ENCODE assay signal across 23 cellular contexts in genomic region chr4:95593992-95594391, GRCh38. TPM values are rescaled to one million over a fixed set of nuclear protein-coding genes. Genes with fewer than 3 reads are reported as not detected.
"Had no signal": no experiment of that assay in that cellular context is flagged by ENCODE, and none has a peak within 500 bp of the region (broad histone marks: within the 10 kb centered on the region; RNA-seq: fewer than 3 reads in every experiment).

No MANE protein-coding gene starts in this region.

- H3K4me1 Mint-ChIP-seq: IgD-negative memory B cell had no signal

- H3K9me3 ChIP-seq: SK-N-SH had no signal

- H3K36me3 Mint-ChIP-seq: IgD-negative memory B cell had no signal

- H3K27me3 Mint-ChIP-seq: IgD-negative memory B cell had no signal

- H3K27ac ChIP-seq: RWPE1 had no signal

- DNase-seq: KBM-7, NCI-H1048, NCI-H1105, NCI-H1417, NCI-H1436 treated with DMSO at 0.1 percent for 48 hours, NCI-H1694, NCI-H187 treated with DMSO at 0.1 percent for 48 hours, NCI-H2029 treated with DMSO at 0.1 percent for 48 hours, NCI-H2171 treated with DMSO at 0.1 percent for 48 hours, NCI-H2227 treated with DMSO at 0.1 percent for 48 hours, NCI-H524, NCI-H526 treated with DMSO at 0.1 percent for 48 hours, NCI-H748 treated with DMSO at 0.1 percent for 48 hours, PC-3, SHP77, SK-N-SH, SW 1271 had no signal

- ATAC-seq: Panc1, PC-3 had no signal

- H3K9ac ChIP-seq: SK-N-SH had no signal

- H3K4me3 Mint-ChIP-seq: IgD-negative memory B cell had no signal

- H3K27ac Mint-ChIP-seq: IgD-negative memory B cell had no signal

- H3K4me2 ChIP-seq: SK-N-SH had no signal

RNA-seq across cellular contexts. Expression of gene UNC5C, which starts 45.2 kb away (rescaled TPM):
- total RNA-seq: HT-29, MCF 10A, OCI-LY7, PC-3 had no signal
- polyA plus RNA-seq: IgD-negative memory B cell had no signal
